ENCODE assay signal across 8 cellular contexts in the genomic region with DNA sequence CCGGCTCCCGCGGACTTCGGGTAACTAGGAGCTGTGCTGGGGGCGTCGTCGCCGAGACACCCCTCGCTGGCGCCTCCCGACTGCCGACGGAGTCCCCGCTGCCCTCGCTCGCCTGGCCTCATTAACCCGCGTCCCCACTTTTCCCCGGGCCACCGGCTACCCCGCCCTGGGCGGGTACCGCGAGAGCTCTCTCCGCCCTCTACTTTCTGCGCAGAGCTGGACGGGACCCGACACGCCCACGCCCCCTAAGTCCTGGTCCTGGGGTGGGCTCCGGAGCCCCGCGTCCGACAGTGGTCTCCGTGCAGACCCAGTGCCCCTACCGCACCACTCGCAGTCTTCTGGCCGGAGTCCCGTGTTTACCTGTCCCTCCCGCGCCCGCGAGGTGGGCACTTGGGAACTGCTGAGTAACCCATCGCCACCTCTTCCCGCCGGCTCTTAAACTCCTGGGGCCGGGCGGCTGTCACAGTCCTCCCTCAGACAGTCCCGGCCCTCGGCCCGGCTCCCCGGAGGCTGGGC. TPM values are rescaled to one million over a fixed set of nuclear protein-coding genes. Genes with fewer than 3 reads are reported as not detected.
A peak's percentile ranks its signal among the peaks of the same experiment; 100 is the strongest.
DNase-seq lines count a peak whose midpoint lies in the region; ATAC-seq lines count a peak whose summit lies in the region.

No MANE protein-coding gene starts in this region.

- H3K9ac ChIP-seq in HUES64 (ENCODE audit: low read depth, low read length) = peak overlapping the region; percentile 82
- H3K9ac ChIP-seq in SK-N-MC (ENCODE audit: insufficient read length) = peak overlapping the region; percentile 62

- WGBS in HUES64 = under 1% methylated on average over 52 of the region's 52 CpGs
- under 1% methylated on average over 52 of the region's 52 CpGs for WGBS in right cardiac atrium

- no peaks in the 10 kb centered on the region for H3K27me3 ChIP-seq in HUES64 (ENCODE audit: insufficient read depth, low read length)
- no peaks in the 10 kb centered on the region for H3K27me3 ChIP-seq in right cardiac atrium (ENCODE audit: control insufficient read depth, insufficient read depth)

- POLR2A ChIA-PET in activated naive CD8-positive, alpha-beta T cell treated with anti-CD3 and anti-CD28 coated beads, Interleukin-2, amount 10 ng/mL, durations not matched to agents 7 days and 5 days (lab: Charles Lee) = interaction anchor here (0.7 to 6.3 kb wide), 22 partner anchors 9 to 413 kb away, joined by 3 to 266 read pairs (median 5); partner anchors contain the start of genes BLTP2, DHRS13, FLOT2 and PHF12

- no peaks in the 10 kb centered on the region for H3K27me3 Mint-ChIP-seq in activated naive CD8-positive, alpha-beta T cell treated with anti-CD3 and anti-CD28 coated beads, Interleukin-2, amount 10 ng/mL, durations not matched to agents 7 days and 5 days

- no peaks in the 10 kb centered on the region for H3K9me3 ChIP-seq in HUES64 (ENCODE audit: insufficient read depth, low read depth, low read length)
- no peaks in the 10 kb centered on the region for H3K9me3 ChIP-seq in SK-N-MC (ENCODE audit: low read depth, low read length)
- H3K9me3 ChIP-seq in right cardiac atrium (ENCODE audit: control insufficient read depth, low read length) = no peaks in the 10 kb centered on the region

- H3K4me3 ChIP-seq in HUES64 (ENCODE audit: low read length) (peak overlapping the region; percentile 78), SK-N-MC (peak overlapping the region; percentile 96), right cardiac atrium (ENCODE audit: low read length) (peak overlapping the region; percentile 52), skeletal muscle cell (ENCODE audit: low read depth, low read length) (peak overlapping the region; percentile 67)

- no peaks in the 10 kb centered on the region for H3K9me3 Mint-ChIP-seq in activated naive CD8-positive, alpha-beta T cell treated with anti-CD3 and anti-CD28 coated beads, Interleukin-2, amount 10 ng/mL, durations not matched to agents 7 days and 5 days

- H3K27ac ChIP-seq in HUES64 (ENCODE audit: low read depth, low read length) = peak overlapping the region; percentile 98
- no peak overlapping the region for H3K27ac ChIP-seq in SK-N-MC
- H3K27ac ChIP-seq in right cardiac atrium (ENCODE audit: low read length) = peak overlapping the region; percentile 0

- peaks cover 16% of the 10 kb centered on the region for H3K36me3 Mint-ChIP-seq in activated naive CD8-positive, alpha-beta T cell treated with anti-CD3 and anti-CD28 coated beads, Interleukin-2, amount 10 ng/mL, durations not matched to agents 7 days and 5 days

- no peak for DNase-seq in SK-N-MC (ENCODE audit: low read depth, low spot score)
- peak; percentile 88 for DNase-seq in activated naive CD8-positive, alpha-beta T cell treated with anti-CD3 and anti-CD28 coated beads, Interleukin-2, amount 10 ng/mL, durations not matched to agents 7 days and 5 days
- peak; percentile 79 to 90 (median 90) for DNase-seq in right cardiac atrium
- no peak for DNase-seq in skeletal muscle cell (ENCODE audit: low read depth)
- DNase-seq in NCI-H2081 treated with DMSO at 0.1 percent for 48 hours (lab: John Stamatoyannopoulos, UW) = no peak

- H3K4me3 Mint-ChIP-seq in activated naive CD8-positive, alpha-beta T cell treated with anti-CD3 and anti-CD28 coated beads, Interleukin-2, amount 10 ng/mL, durations not matched to agents 7 days and 5 days = peak overlapping the region; percentile 99

- ATAC-seq in GM18498 (IDR thresholded peaks at IDR 0.05; ENCODE audit: unreplicated experiment) = peak; percentile 15
- ATAC-seq in activated naive CD8-positive, alpha-beta T cell treated with anti-CD3 and anti-CD28 coated beads, Interleukin-2, amount 10 ng/mL, durations not matched to agents 7 days and 5 days (ENCODE audit: low read depth) = peak; percentile 60
- ATAC-seq in right cardiac atrium = peak; percentile 59 to 64
- ATAC-seq in HG02981 (IDR thresholded peaks at IDR 0.05; ENCODE audit: unreplicated experiment) = no peak

- H3K4me1 ChIP-seq in HUES64 (ENCODE audit: insufficient read depth, low read length) (peaks cover 15% of the 10 kb centered on the region; the same call in 1 of the 2 replicates), right cardiac atrium (ENCODE audit: control insufficient read depth, insufficient read depth, low read length) (peaks cover 6% of the 10 kb centered on the region)

- H3K36me3 ChIP-seq in HUES64 (ENCODE audit: insufficient read depth, low read length) (peaks cover 37% of the 10 kb centered on the region), SK-N-MC (ENCODE audit: insufficient read depth, low read length) (peaks cover 38% of the 10 kb centered on the region)

- intact Hi-C loops in right cardiac atrium (cut with DNase I) = loop anchor here in 2 of 4 donors (2.0 to 10.0 kb wide), 4 partner anchors 24 to 388 kb away; partner anchors contain the start of gene PHF12 (in 1 of the 2)

- H3K4me1 Mint-ChIP-seq in activated naive CD8-positive, alpha-beta T cell treated with anti-CD3 and anti-CD28 coated beads, Interleukin-2, amount 10 ng/mL, durations not matched to agents 7 days and 5 days = peaks cover 42% of the 10 kb centered on the region

- H3K27ac Mint-ChIP-seq in activated naive CD8-positive, alpha-beta T cell treated with anti-CD3 and anti-CD28 coated beads, Interleukin-2, amount 10 ng/mL, durations not matched to agents 7 days and 5 days = peak overlapping the region; percentile 99

RNA-seq across cellular contexts. Expression of gene TLCD1, which starts 0.4 kb away (rescaled TPM):
- 32.9 TPM for polyA plus RNA-seq in HUES64 (2013, experiment 1 of 2)
- polyA plus RNA-seq in HUES64 (2013, experiment 2 of 2) = 35.6 TPM
- 1 to 10 TPM; 1.6 to 2.2 TPM for total RNA-seq in activated naive CD8-positive, alpha-beta T cell treated with anti-CD3 and anti-CD28 coated beads, Interleukin-2, amount 10 ng/mL, durations not matched to agents 7 days and 5 days
- 1 to 10 TPM; 1.7 to 3.8 (median 2.5) TPM for total RNA-seq in right cardiac atrium
- polyA plus RNA-seq in right cardiac atrium = 1.5 TPM

RNA-seq across cellular contexts. Expression of gene NEK8, which starts 2.1 kb away (rescaled TPM):
- 10.3 TPM for polyA plus RNA-seq in HUES64 (2013, experiment 1 of 2)
- 8.4 TPM for polyA plus RNA-seq in HUES64 (2013, experiment 2 of 2)
- 1 to 10 TPM; 7.1 to 8.9 TPM for total RNA-seq in activated naive CD8-positive, alpha-beta T cell treated with anti-CD3 and anti-CD28 coated beads, Interleukin-2, amount 10 ng/mL, durations not matched to agents 7 days and 5 days
- total RNA-seq in right cardiac atrium = 1 to 10 TPM; 1.0 to 1.6 (median 1.2) TPM
- 0.81 TPM for polyA plus RNA-seq in right cardiac atrium

RNA-seq across cellular contexts. Expression of gene RPL23A, which starts 6.7 kb away (rescaled TPM):
- polyA plus RNA-seq in HUES64 (2013, experiment 1 of 2) = 2,115 TPM
- 2,394 TPM for polyA plus RNA-seq in HUES64 (2013, experiment 2 of 2)
- 1,000 to 10,000 TPM; 2,286 to 2,290 TPM for total RNA-seq in activated naive CD8-positive, alpha-beta T cell treated with anti-CD3 and anti-CD28 coated beads, Interleukin-2, amount 10 ng/mL, durations not matched to agents 7 days and 5 days
- 1,000 to 10,000 TPM in 1 of 4 donors, 100 to 1,000 TPM in 3; 939 to 1,151 (median 992) TPM for total RNA-seq in right cardiac atrium
- polyA plus RNA-seq in right cardiac atrium = 817 TPM

RNA-seq across cellular contexts. Expression of gene RAB34, which starts 8.8 kb away (rescaled TPM):
- 182 TPM for polyA plus RNA-seq in HUES64 (2013, experiment 1 of 2)
- polyA plus RNA-seq in HUES64 (2013, experiment 2 of 2) = 154 TPM
- total RNA-seq in activated naive CD8-positive, alpha-beta T cell treated with anti-CD3 and anti-CD28 coated beads, Interleukin-2, amount 10 ng/mL, durations not matched to agents 7 days and 5 days = 1 to 10 TPM; 7.3 to 8.2 TPM
- total RNA-seq in right cardiac atrium = 10 to 100 TPM; 56.9 to 62.2 (median 59.8) TPM
- 57.6 TPM for polyA plus RNA-seq in right cardiac atrium

RNA-seq across cellular contexts. Expression of gene PROCA1, which starts 14.8 kb away (rescaled TPM):
- polyA plus RNA-seq in HUES64 (2013, experiment 1 of 2) = 8.7 TPM
- 9.2 TPM for polyA plus RNA-seq in HUES64 (2013, experiment 2 of 2)
- 10 to 100 TPM; 12.0 to 12.1 TPM for total RNA-seq in activated naive CD8-positive, alpha-beta T cell treated with anti-CD3 and anti-CD28 coated beads, Interleukin-2, amount 10 ng/mL, durations not matched to agents 7 days and 5 days
- 1 to 10 TPM; 1.3 to 3.3 (median 2.5) TPM for total RNA-seq in right cardiac atrium
- 2.2 TPM for polyA plus RNA-seq in right cardiac atrium

Comparison
In these comparisons a context has a peak if more than half of its experiments do, and no peak if none do; other contexts are left out.
1. DNase-seq: peak in activated naive CD8-positive, alpha-beta T cell treated with anti-CD3 and anti-CD28 coated beads, Interleukin-2, amount 10 ng/mL, durations not matched to agents 7 days and 5 days (single experiment) and right cardiac atrium (3 of 3); none in SK-N-MC (single experiment), skeletal muscle cell (single experiment) and NCI-H2081 treated with DMSO at 0.1 percent for 48 hours (single experiment).
2. Peak in every context shown above with its lines, with median percentiles within 50 percentile points of each other: H3K4me3 ChIP-seq.